Comparison of ENCODE assay signal across 15 cellular contexts in genomic region chr15:69991493-69991892, GRCh38.
DNase-seq lines count a peak whose midpoint lies in the region.
"Had no signal": no experiment of that assay in that cellular context is flagged by ENCODE, and none has a peak within 500 bp of the region (broad histone marks: within the 10 kb centered on the region; RNA-seq: fewer than 3 reads in every experiment).

No MANE protein-coding gene starts in this region.

- peak; percentile 16 for DNase-seq in NCI-H146 (lab: John Stamatoyannopoulos, UW)
- DNase-seq in NCI-H146 treated with DMSO at 0.1 percent for 48 hours (lab: John Stamatoyannopoulos, UW; ENCODE audit: unreplicated experiment), result no peak
- peak; percentile 53 for DNase-seq in ELF-1 (ENCODE audit: low read depth, low spot score)
- DNase-seq in SK-N-DZ (ENCODE audit: low spot score), result peak; percentile 42
- peak; percentile 22 for DNase-seq in left kidney (ENCODE audit: low read depth, low spot score)
- DNase-seq in stimulated activated CD4-positive, alpha-beta T cell treated with anti-CD3 and anti-CD28 coated beads, Interleukin-1b, Interleukin-23, amount 100 ng/mL, for 48 hours, result no peak
- DNase-seq in NCI-H1092 treated with DMSO at 0.1 percent for 48 hours (lab: John Stamatoyannopoulos, UW), result no peak
- no peak for DNase-seq in HK-2 (ENCODE audit: unreplicated experiment)
- DNase-seq: 8988T, GF-D8, MM.1S, NCI-H1092, NCI-H1930, NCI-H774, Peyer's patch had no signal

Comparison
In these comparisons a context has a peak if more than half of its experiments do, and no peak if none do; other contexts are left out.
1. DNase-seq: peak in NCI-H146 (single experiment), ELF-1 (single experiment), SK-N-DZ (single experiment) and left kidney (single experiment); none in NCI-H146 treated with DMSO at 0.1 percent for 48 hours (single experiment), stimulated activated CD4-positive, alpha-beta T cell treated with anti-CD3 and anti-CD28 coated beads, Interleukin-1b, Interleukin-23, amount 100 ng/mL, for 48 hours (single experiment), NCI-H1092 treated with DMSO at 0.1 percent for 48 hours (single experiment) and HK-2 (single experiment).